Comparison of ENCODE assay signal across 34 cellular contexts in genomic region chr1:22225858-22226584, GRCh38.
DNase-seq lines count a peak whose midpoint lies in the region; ATAC-seq, FAIRE-seq and TF ChIP-seq lines count a peak whose summit lies in the region.
"Had no signal": no experiment of that assay in that cellular context is flagged by ENCODE, and none has a peak within 500 bp of the region (broad histone marks: within the 10 kb centered on the region; RNA-seq: fewer than 3 reads in every experiment).

No MANE protein-coding gene starts in this region.

- no peak overlapping the region for H3K27ac Mint-ChIP-seq in GM23338
- H3K27ac Mint-ChIP-seq in chondrocyte (ENCODE audit: unreplicated experiment): no peak overlapping the region
- no peak overlapping the region for H3K27ac Mint-ChIP-seq in CD8-positive, alpha-beta T cell
- H3K27ac Mint-ChIP-seq: activated CD8-positive, alpha-beta T cell treated with anti-CD3 and anti-CD28 coated beads for 36 hours had no signal

- H4K20me1 ChIP-seq in GM23338 (replicated peaks; ENCODE audit: insufficient read depth): no peaks in the 10 kb centered on the region

- H3K27me3 ChIP-seq in GM23338 (ENCODE audit: insufficient read depth): no peaks in the 10 kb centered on the region
- no peaks in the 10 kb centered on the region for H3K27me3 ChIP-seq in CD8-positive, alpha-beta T cell (ENCODE audit: insufficient read depth, low read length)
- H3K27me3 ChIP-seq: brain microvascular endothelial cell, hepatocyte had no signal

- H3K4me1 Mint-ChIP-seq in GM23338: peaks cover 12% of the 10 kb centered on the region
- no peaks in the 10 kb centered on the region for H3K4me1 Mint-ChIP-seq in chondrocyte (ENCODE audit: low read depth)
- no peaks in the 10 kb centered on the region for H3K4me1 Mint-ChIP-seq in CD8-positive, alpha-beta T cell (ENCODE audit: low read depth)

- no peak for FAIRE-seq in kidney (lab: Jason Lieb, UNC)
- FAIRE-seq: frontal cortex, GM18507, GM19239, islet of Langerhans, TTC549 had no signal

- H3K4me1 ChIP-seq in GM23338 (ENCODE audit: insufficient read depth) (peaks cover 9% of the 10 kb centered on the region; the same call in 1 of the 2 replicates), kidney (ENCODE audit: control insufficient read depth in 1 of 2, insufficient read depth in 1 of 2, low read depth in 1 of 2, low read length in 2 of 2) (no peaks in the 10 kb centered on the region)
- no peaks in the 10 kb centered on the region for H3K4me1 ChIP-seq in CD8-positive, alpha-beta T cell (ENCODE audit: insufficient read depth, low read length)

- peaks cover 4% of the 10 kb centered on the region for H3K27me3 Mint-ChIP-seq in GM23338 (ENCODE audit: insufficient read depth, low read depth, poor library complexity)
- peaks cover 50% of the 10 kb centered on the region for H3K27me3 Mint-ChIP-seq in chondrocyte (ENCODE audit: low read depth)
- peaks cover 4% of the 10 kb centered on the region for H3K27me3 Mint-ChIP-seq in CD8-positive, alpha-beta T cell (ENCODE audit: low read depth)

- 0 out of 3 replicates have a peak, but pooled peaks cover 4% of the 10 kb centered on the region for H3K9me3 Mint-ChIP-seq in GM23338
- peaks cover 7% of the 10 kb centered on the region for H3K9me3 Mint-ChIP-seq in chondrocyte (ENCODE audit: low read depth)
- no peaks in the 10 kb centered on the region for H3K9me3 Mint-ChIP-seq in CD8-positive, alpha-beta T cell
- H3K9me3 Mint-ChIP-seq: activated CD8-positive, alpha-beta T cell treated with anti-CD3 and anti-CD28 coated beads for 36 hours; activated naive CD4-positive, alpha-beta T cell treated with anti-CD3 and anti-CD28 coated beads, Interleukin-2, amount 50 U/mL, for 72 hours had no signal

- no peaks in the 10 kb centered on the region for H3K79me2 ChIP-seq in GM23338 (replicated peaks; ENCODE audit: insufficient read depth)
- H3K79me2 ChIP-seq: hepatocyte had no signal

- POLR2A ChIA-PET in CD8-positive, alpha-beta T cell (lab: Charles Lee): no interaction called here

- no peak overlapping the region for H3K4me2 ChIP-seq in GM23338
- H3K4me2 ChIP-seq: hepatocyte had no signal

- no peaks in the 10 kb centered on the region for H3F3A ChIP-seq in GM23338 (replicated peaks; ENCODE audit: low read depth)

- intact Hi-C loops in kidney (cut with DNase I): no loop called here
- intact Hi-C loops in CD8-positive, alpha-beta T cell (cut with DNase I, micrococcal nuclease): no loop called here

- H3K9me2 ChIP-seq in GM23338 (ENCODE audit: insufficient read depth): no peaks in the 10 kb centered on the region

- peak; percentile 69 for DNase-seq in GM23338 (ENCODE audit: low spot score)
- DNase-seq in KBM-7: peak; percentile 31
- DNase-seq in chondrocyte (ENCODE audit: low spot score): peak; percentile 51
- DNase-seq in kidney: peak; percentile 26
- DNase-seq in NCI-H1092 (lab: John Stamatoyannopoulos, UW): no peak
- no peak for DNase-seq in T1000 (lab: John Stamatoyannopoulos, UW)
- no peak for DNase-seq in SKM-1 treated with dmso at 0.1 percent for 144 hours (lab: John Stamatoyannopoulos, UW; ENCODE audit: unreplicated experiment)
- DNase-seq in CD8-positive, alpha-beta T cell: no peak
- DNase-seq: activated CD4-positive, alpha-beta T cell treated with anti-CD3 and anti-CD28 coated beads for 1 hour; activated CD8-positive, alpha-beta T cell treated with anti-CD3 and anti-CD28 coated beads for 36 hours; amygdala; brain microvascular endothelial cell; C1 segment of cervical spinal cord; Caco-2; cerebellar nuclear complex; DMS79 treated with DMSO at 0.1 percent for 48 hours; Kasumi-1; left ventricle myocardium superior; MV-4-11; NCI-H2107; NCI-H345; NCI-H748 treated with DMSO at 0.1 percent for 48 hours; right cardiac atrium; stimulated activated CD4-positive, alpha-beta T cell treated with anti-CD3 and anti-CD28 coated beads, Interleukin-1b, Interleukin-23, amount 100 ng/mL, for 48 hours; stimulated activated naive CD4-positive, alpha-beta T cell treated with Interleukin-2 at 50 U/mL for 16 hours had no signal

- H3K4me3 Mint-ChIP-seq in GM23338: no peak overlapping the region
- H3K4me3 Mint-ChIP-seq in chondrocyte (ENCODE audit: unreplicated experiment): no peak overlapping the region
- H3K4me3 Mint-ChIP-seq in CD8-positive, alpha-beta T cell: no peak overlapping the region
- H3K4me3 Mint-ChIP-seq: activated CD8-positive, alpha-beta T cell treated with anti-CD3 and anti-CD28 coated beads for 36 hours had no signal

- CTCF ChIA-PET in CD8-positive, alpha-beta T cell (lab: Charles Lee): no interaction called here

- ATAC-seq in GM23338: peak; percentile 79
- no peak for ATAC-seq in CD8-positive, alpha-beta T cell
- ATAC-seq: activated CD8-positive, alpha-beta T cell treated with anti-CD3 and anti-CD28 coated beads for 36 hours; activated naive CD4-positive, alpha-beta T cell treated with anti-CD3 and anti-CD28 coated beads, Interleukin-2, amount 50 U/mL, for 72 hours; left ventricle myocardium superior; right cardiac atrium had no signal

- no peak overlapping the region for H3K4me3 ChIP-seq in GM23338
- H3K4me3 ChIP-seq in kidney (ENCODE audit: low read length in 2 of 2): no peak overlapping the region
- no peak overlapping the region for H3K4me3 ChIP-seq in CD8-positive, alpha-beta T cell (ENCODE audit: low read depth, low read length)
- H3K4me3 ChIP-seq: hepatocyte, SJSA1 had no signal

- TF ChIP-seq CTCF in GM23338 (conservative IDR thresholded peaks at IDR 0.05; ENCODE audit: low read depth in 2 of 2) (peak; percentile 32 to 68; a peak in 3 of 4 replicates), chondrocyte (IDR thresholded peaks at IDR 0.05) (no peak), kidney (IDR thresholded peaks at IDR 0.05; ENCODE audit: borderline replicate concordance, extremely low read depth, insufficient read depth) (no peak)
- TF ChIP-seq CTCF in CD8-positive, alpha-beta T cell (IDR thresholded peaks at IDR 0.05): no peak

- H2AFZ ChIP-seq in GM23338: peak overlapping the region; percentile 56; the same call in 1 of the 2 replicates
- H2AFZ ChIP-seq: hepatocyte had no signal

- H3K27ac ChIP-seq in GM23338 (ENCODE audit: low read depth) (no peak overlapping the region), kidney (ENCODE audit: low read depth in 2 of 2, low read length in 2 of 2) (no peak overlapping the region)
- H3K27ac ChIP-seq in CD8-positive, alpha-beta T cell (ENCODE audit: low read depth, low read length): no peak overlapping the region
- H3K27ac ChIP-seq: brain microvascular endothelial cell, hepatocyte, RWPE1, SJSA1 had no signal

- no peaks in the 10 kb centered on the region for H3K36me3 ChIP-seq in GM23338 (ENCODE audit: insufficient read depth)
- H3K36me3 ChIP-seq in kidney (ENCODE audit: control insufficient read depth in 1 of 2, insufficient read depth in 2 of 2, low read length in 2 of 2): no peaks in the 10 kb centered on the region
- H3K36me3 ChIP-seq in CD8-positive, alpha-beta T cell (ENCODE audit: insufficient read depth, low read length): no peaks in the 10 kb centered on the region
- H3K36me3 ChIP-seq: brain microvascular endothelial cell, SJSA1 had no signal

- in situ Hi-C loops in KBM-7 (cut with MboI; ENCODE audit: low pct_unique_long_range_greater_than_20kb, low sequenced_read_pairs): no loop called here

- H3K36me3 Mint-ChIP-seq in GM23338 (ENCODE audit: low read depth) (no peaks in the 10 kb centered on the region), chondrocyte (ENCODE audit: low read depth) (peaks cover 6% of the 10 kb centered on the region)
- no peaks in the 10 kb centered on the region for H3K36me3 Mint-ChIP-seq in CD8-positive, alpha-beta T cell

- H3K9me3 ChIP-seq in kidney (ENCODE audit: control insufficient read depth in 1 of 2, low read length in 2 of 2): no peaks in the 10 kb centered on the region
- H3K9me3 ChIP-seq in CD8-positive, alpha-beta T cell (ENCODE audit: low read length): no peaks in the 10 kb centered on the region
- H3K9me3 ChIP-seq: Caco-2, SJSA1 had no signal

- H3K9ac ChIP-seq in kidney (ENCODE audit: low read length in 2 of 2): no peak overlapping the region

TF ChIP-seq in GM23338, 12 proteins besides CTCF, POLR2A, EP300 and RAD21:
- TF ChIP-seq ZNF114 (CRISPR knock-in tag; IDR thresholded peaks at IDR 0.05) (no peak), ETS1 (IDR thresholded peaks at IDR 0.05) (no peak), EZH2phosphoT487 (IDR thresholded peaks at IDR 0.05; ENCODE audit: unreplicated experiment) (no peak), NANOG (IDR thresholded peaks at IDR 0.05; ENCODE audit: borderline replicate concordance) (no peak), JUNB (IDR thresholded peaks at IDR 0.05; ENCODE audit: unreplicated experiment) (no peak)

Comparison
In these comparisons a context has a peak if more than half of its experiments do, and no peak if none do; other contexts are left out.
1. DNase-seq: peak in GM23338 (single experiment), KBM-7 (single experiment), chondrocyte (single experiment) and kidney (single experiment); none in NCI-H1092 (single experiment), T1000 (single experiment), SKM-1 treated with dmso at 0.1 percent for 144 hours (single experiment) and CD8-positive, alpha-beta T cell (0 of 7).
2. CTCF ChIP-seq: peak in GM23338 (2 of 2); none in chondrocyte (single experiment), kidney (single experiment) and CD8-positive, alpha-beta T cell (single experiment).